Comparison of ENCODE assay signal across 16 cellular contexts in the genomic region with DNA sequence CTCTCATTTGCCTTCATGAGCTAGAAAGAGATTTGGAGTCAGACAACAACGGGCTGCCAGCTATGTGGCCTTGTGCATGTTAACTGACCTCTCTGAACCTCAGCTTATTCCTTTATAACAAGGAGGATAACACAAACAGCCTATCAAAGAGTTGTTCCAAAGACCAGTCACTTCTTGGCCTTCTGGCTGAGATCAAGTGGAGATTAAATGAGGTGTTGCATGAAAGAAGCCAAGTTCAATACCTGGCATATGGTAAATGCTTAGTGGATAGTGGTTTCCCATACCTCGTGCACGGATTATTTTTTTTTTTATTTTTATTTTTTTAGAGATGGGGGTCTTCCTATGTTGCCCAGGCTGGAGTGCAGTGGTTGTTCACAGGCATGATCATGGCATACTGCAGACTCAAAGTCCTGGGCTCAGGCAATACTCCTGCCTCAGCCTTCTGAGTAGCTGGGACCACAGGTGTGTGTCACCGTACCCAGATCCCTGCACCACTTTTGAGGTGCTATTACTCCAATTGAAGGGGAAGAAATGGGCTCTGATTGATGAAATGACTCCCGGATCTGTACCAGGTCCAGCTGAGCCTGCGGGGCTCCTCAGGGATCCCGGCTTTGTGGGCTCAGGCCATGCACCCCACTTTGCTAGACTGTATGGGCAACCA. TPM values are rescaled to one million over a fixed set of nuclear protein-coding genes. Genes with fewer than 3 reads are reported as not detected.
A peak's percentile ranks its signal among the peaks of the same experiment; 100 is the strongest.
DNase-seq lines count a peak whose midpoint lies in the region; ATAC-seq, FAIRE-seq and TF ChIP-seq lines count a peak whose summit lies in the region.
"Had no signal": no experiment of that assay in that cellular context is flagged by ENCODE, and none has a peak within 500 bp of the region (broad histone marks: within the 10 kb centered on the region; RNA-seq: fewer than 3 reads in every experiment).

No MANE protein-coding gene starts in this region.

- no peak overlapping the region for H2BK120ac ChIP-seq in IMR-90 (ENCODE audit: low read depth, low read length)
- no peak overlapping the region for H2BK120ac ChIP-seq in neuronal stem cell (ENCODE audit: low read depth, low read length)

- in situ Hi-C loops in IMR-90 (cut with MboI; ENCODE audit: low sequenced_read_pairs), result loop anchor here (5.0 kb wide), 1 partner anchor 33 kb away; no protein-coding TSS in a partner anchor

- H4K20me1 ChIP-seq in IMR-90 (ENCODE audit: insufficient read depth, low read length), result peaks cover 63% of the 10 kb centered on the region

- H3K56ac ChIP-seq in IMR-90 (ENCODE audit: extremely low read depth, insufficient read depth, low read length), result no peak overlapping the region

- peak overlapping the region; percentile 45 for H3K4me3 Mint-ChIP-seq in CD4-positive, alpha-beta T cell
- no peak overlapping the region for H3K4me3 Mint-ChIP-seq in dendritic cell treated with granulocyte-macrophage colony-stimulating factor and Interleukin-4, amounts not matched to agents 40 ng/mL and 50 ng/mL, for 4 days
- H3K4me3 Mint-ChIP-seq: stimulated activated naive CD8-positive, alpha-beta T cell treated with anti-CD3 and anti-CD28 coated beads, Interleukin-15, Interleukin-2, amounts not matched to agents 100 ng/mL and 50 ng/mL, for 24 hours had no signal

- H3K4me1 ChIP-seq in IMR-90 (ENCODE audit: control insufficient read depth, insufficient read depth, low read length) (peaks cover 16% of the 10 kb centered on the region), neuronal stem cell (ENCODE audit: control insufficient read depth in 2 of 2, insufficient read depth in 1 of 2, low read depth in 1 of 2, low read length in 2 of 2) (peaks cover 8 to 9% of the 10 kb centered on the region in 2 donors), tibial artery (peaks cover 0 to 37% (median 8%) of the 10 kb centered on the region in 4 donors)

- no peak for FAIRE-seq in H54 (lab: Jason Lieb, UNC)

- H2AFZ ChIP-seq in IMR-90 (replicated peaks; ENCODE audit: low read length, poor library complexity) (peak overlapping the region; percentile 12), neuronal stem cell (ENCODE audit: low read length) (no peak overlapping the region)
- H2AFZ ChIP-seq: hepatocyte had no signal

- H3K9me3 Mint-ChIP-seq in CD4-positive, alpha-beta T cell, result no peaks in the 10 kb centered on the region
- H3K9me3 Mint-ChIP-seq in dendritic cell treated with granulocyte-macrophage colony-stimulating factor and Interleukin-4, amounts not matched to agents 40 ng/mL and 50 ng/mL, for 4 days, result no peaks in the 10 kb centered on the region
- H3K9me3 Mint-ChIP-seq: stimulated activated naive CD8-positive, alpha-beta T cell treated with anti-CD3 and anti-CD28 coated beads, Interleukin-15, Interleukin-2, amounts not matched to agents 100 ng/mL and 50 ng/mL, for 24 hours had no signal

- H3K4me3 ChIP-seq in IMR-90 (ENCODE audit: insufficient read depth, low read depth, low read length), result no peak overlapping the region
- no peak overlapping the region for H3K4me3 ChIP-seq in neuronal stem cell (ENCODE audit: low read length in 2 of 2)
- H3K4me3 ChIP-seq in tibial artery, result no peak overlapping the region
- H3K4me3 ChIP-seq: esophagus muscularis mucosa, hepatocyte had no signal

- H3K18ac ChIP-seq in IMR-90 (ENCODE audit: low read depth, low read length) (no peak overlapping the region), neuronal stem cell (ENCODE audit: low read length) (no peak overlapping the region)

- H2AK9ac ChIP-seq in IMR-90 (replicated peaks; ENCODE audit: low read depth, low read length, poor library complexity), result peak overlapping the region; percentile 80

- H3K27me3 ChIP-seq in CD4-positive, alpha-beta T cell (ENCODE audit: control insufficient read depth, insufficient read depth, low read length), result no peaks in the 10 kb centered on the region
- H3K27me3 ChIP-seq in IMR-90 (ENCODE audit: control insufficient read depth, insufficient read depth, low read length) (no peaks in the 10 kb centered on the region), neuronal stem cell (ENCODE audit: control insufficient read depth in 3 of 3, insufficient read depth in 3 of 3, low read depth in 1 of 3, low read length in 3 of 3) (peaks cover 0 to 2% (median 0%) of the 10 kb centered on the region in 3 experiments), tibial artery (no peaks in the 10 kb centered on the region)
- H3K27me3 ChIP-seq: esophagus muscularis mucosa, hepatocyte had no signal

- H2BK12ac ChIP-seq in neuronal stem cell (ENCODE audit: low read length), result no peak overlapping the region

- peak; percentile 33; the same call in 1 of the 2 replicates for TF ChIP-seq POLR2A in IMR-90 (IDR thresholded peaks at IDR 0.05; ENCODE audit: low read depth, low read length)
- TF ChIP-seq POLR2A in H54 (IDR thresholded peaks at IDR 0.05; ENCODE audit: low read depth, low read length), result no peak

- no peak overlapping the region for H3K27ac ChIP-seq in CD4-positive, alpha-beta T cell (ENCODE audit: low read depth, low read length)
- peak overlapping the region; percentile 8; the same call in 1 of the 2 replicates for H3K27ac ChIP-seq in IMR-90 (ENCODE audit: insufficient read depth, low read length)
- H3K27ac ChIP-seq in neuronal stem cell (replicated peaks; ENCODE audit: low read length), result no peak overlapping the region
- no peak overlapping the region for H3K27ac ChIP-seq in tibial artery
- H3K27ac ChIP-seq: C4-2B had no signal

- H3K9ac ChIP-seq in IMR-90 (ENCODE audit: low read depth, low read length) (no peak overlapping the region), neuronal stem cell (ENCODE audit: low read depth, low read length, poor library complexity) (no peak overlapping the region)

- DNase-seq in CD4-positive, alpha-beta T cell, result no peak
- DNase-seq in IMR-90, result peak; percentile 23
- no peak for DNase-seq in neuronal stem cell (ENCODE audit: low spot score)
- no peak for DNase-seq in tibial artery
- no peak for DNase-seq in SK-N-DZ (ENCODE audit: low spot score)
- no peak for DNase-seq in H54 (ENCODE audit: insufficient read length, low spot score)
- DNase-seq: activated naive CD4-positive, alpha-beta T cell; dermis blood vessel endothelial cell; DMS79; left cardiac atrium; NCI-H1694 treated with DMSO at 0.1 percent for 48 hours had no signal

- no TSS peak for BruUV-seq in IMR-90 (replicated peaks; lab: Mats Ljungman, UMichigan)

- ATAC-seq in CD4-positive, alpha-beta T cell (ENCODE audit: poor library complexity), result no peak
- ATAC-seq in IMR-90 (ENCODE audit: low read depth), result peak; percentile 1
- ATAC-seq: left cardiac atrium had no signal

- no peak overlapping the region for H3K14ac ChIP-seq in IMR-90 (replicated peaks; ENCODE audit: low read depth, low read length)
- H3K14ac ChIP-seq in neuronal stem cell (ENCODE audit: low read length), result no peak overlapping the region

- H4K8ac ChIP-seq in IMR-90 (ENCODE audit: low read depth in 2 of 2, low read length in 2 of 2) (peak overlapping the region in 1 of 2 experiments; percentile 44; a peak in 1 of 4 replicates), neuronal stem cell (ENCODE audit: low read depth, low read length) (no peak overlapping the region)

- H3K23ac ChIP-seq in IMR-90 (ENCODE audit: low read depth, low read length) (peak overlapping the region; percentile 10; the same call in 1 of the 2 replicates), neuronal stem cell (ENCODE audit: low read depth, low read length, poor library complexity) (no peak overlapping the region)

- no peak for TF ChIP-seq CTCF in CD4-positive, alpha-beta T cell (IDR thresholded peaks at IDR 0.05)
- TF ChIP-seq CTCF in IMR-90 (conservative IDR thresholded peaks at IDR 0.05; ENCODE audit: low read depth, low read length), result no peak
- no peak for TF ChIP-seq CTCF in tibial artery (IDR thresholded peaks at IDR 0.05)

- H4K91ac ChIP-seq in IMR-90 (ENCODE audit: insufficient read depth, low read depth, low read length) (no peak overlapping the region), neuronal stem cell (ENCODE audit: low read depth, low read length, poor library complexity) (no peak overlapping the region)

- 53% methylated on average over 3 of the region's 7 CpGs; no CpG with 5 or more reads in 1 of the 2 experiments for WGBS in IMR-90 (ENCODE audit: extremely low coverage in 2 of 2, insufficient read length in 1 of 2), 2 experiments
- no CpG with 5 or more reads among the region's 7 CpGs for WGBS in neuronal stem cell (ENCODE audit: extremely low coverage in 2 of 2, insufficient read length in 2 of 2, insufficient replicate concordance in 1 of 2), 2 donors

- intact Hi-C loops in CD4-positive, alpha-beta T cell (cut with DNase I, micrococcal nuclease), result loop anchor here in 1 of 2 experiments (10.0 kb wide), 1 partner anchor 196 kb away; a partner anchor contains a TSS
- intact Hi-C loops in IMR-90 (cut with micrococcal nuclease), result loop anchor here (5.0 kb wide), 1 partner anchor 112 kb away; no protein-coding TSS in a partner anchor
- intact Hi-C loops in dendritic cell treated with granulocyte-macrophage colony-stimulating factor and Interleukin-4, amounts not matched to agents 40 ng/mL and 50 ng/mL, for 4 days (cut with micrococcal nuclease), result loop anchor here (5.0 kb wide), 2 partner anchors 38 to 58 kb away; no protein-coding TSS in a partner anchor
- intact Hi-C loops in tibial artery (cut with DNase I; ENCODE audit: low total_unique reads), result loop anchor here (2.0 to 10.0 kb wide), 3 partner anchors 18 to 74 kb away; no protein-coding TSS in a partner anchor

- no peak overlapping the region for H4K5ac ChIP-seq in IMR-90 (ENCODE audit: low read depth, low read length)

- H3K9me3 ChIP-seq in CD4-positive, alpha-beta T cell (ENCODE audit: control insufficient read depth, low read length), result no peaks in the 10 kb centered on the region
- no peaks in the 10 kb centered on the region for H3K9me3 ChIP-seq in IMR-90 (ENCODE audit: control insufficient read depth, insufficient read depth, low read length)
- no peaks in the 10 kb centered on the region for H3K9me3 ChIP-seq in neuronal stem cell (replicated peaks in 1 of 2; ENCODE audit: control insufficient read depth in 2 of 2, insufficient read depth in 1 of 2, low read depth in 1 of 2, low read length in 2 of 2)
- H3K9me3 ChIP-seq in tibial artery, result no peaks in the 10 kb centered on the region
- H3K9me3 ChIP-seq: esophagus muscularis mucosa had no signal

- TF ChIP-seq RAD21 in IMR-90 (IDR thresholded peaks at IDR 0.05; ENCODE audit: low read length), result no peak

- no peak overlapping the region for H3K4ac ChIP-seq in IMR-90 (ENCODE audit: low read depth, low read length)
- H3K4ac ChIP-seq in neuronal stem cell (ENCODE audit: low read length), result no peak overlapping the region

- H2AK5ac ChIP-seq in IMR-90 (ENCODE audit: low read depth, low read length) (no peak overlapping the region), neuronal stem cell (ENCODE audit: low read depth, low read length) (peak overlapping the region; percentile 88)

- CTCF ChIA-PET in CD4-positive, alpha-beta T cell (lab: Charles Lee), result interaction anchor here (1.0 to 12.8 kb wide), 7 partner anchors 9 to 55 kb away, joined by 3 to 171 read pairs (median 5); a partner anchor contains a TSS
- CTCF ChIA-PET in IMR-90 (lab: Yijun Ruan, JAX), result interaction anchor here (0.6 to 2.0 kb wide), 4 partner anchors 13 to 886 kb away, joined by 3 to 24 read pairs (median 14); no protein-coding TSS in a partner anchor

- H3K79me1 ChIP-seq in IMR-90 (ENCODE audit: low read depth in 1 of 2, low read length in 2 of 2) (peaks cover 8 to 39% of the 10 kb centered on the region in 2 experiments; a peak in 3 of 4 replicates), neuronal stem cell (ENCODE audit: low read depth, low read length) (no peaks in the 10 kb centered on the region)

- H2BK5ac ChIP-seq in IMR-90 (ENCODE audit: low read depth, low read length, poor library complexity, severe bottlenecking), result peak overlapping the region; percentile 3
- H2BK5ac ChIP-seq in neuronal stem cell (ENCODE audit: low read length), result no peak overlapping the region

- peaks cover 28% of the 10 kb centered on the region for H3K4me1 Mint-ChIP-seq in CD4-positive, alpha-beta T cell (ENCODE audit: low read depth)
- H3K4me1 Mint-ChIP-seq in dendritic cell treated with granulocyte-macrophage colony-stimulating factor and Interleukin-4, amounts not matched to agents 40 ng/mL and 50 ng/mL, for 4 days (ENCODE audit: low read depth), result peaks cover 33% of the 10 kb centered on the region

- peaks cover 28% of the 10 kb centered on the region for H3K36me3 ChIP-seq in IMR-90 (ENCODE audit: control insufficient read depth, insufficient read depth, low read length)
- H3K36me3 ChIP-seq in neuronal stem cell (replicated peaks in 1 of 2; ENCODE audit: control insufficient read depth in 2 of 2, insufficient read depth in 2 of 2, low read length in 2 of 2), result no peaks in the 10 kb centered on the region
- peaks cover 0 to 23% (median 17%) of the 10 kb centered on the region in 3 donors for H3K36me3 ChIP-seq in tibial artery

- peak overlapping the region; percentile 79 for H3K27ac Mint-ChIP-seq in CD4-positive, alpha-beta T cell
- H3K27ac Mint-ChIP-seq in dendritic cell treated with granulocyte-macrophage colony-stimulating factor and Interleukin-4, amounts not matched to agents 40 ng/mL and 50 ng/mL, for 4 days, result peak overlapping the region; percentile 16
- H3K27ac Mint-ChIP-seq: stimulated activated naive CD8-positive, alpha-beta T cell treated with anti-CD3 and anti-CD28 coated beads, Interleukin-15, Interleukin-2, amounts not matched to agents 100 ng/mL and 50 ng/mL, for 24 hours had no signal

- H2BK15ac ChIP-seq in IMR-90 (ENCODE audit: low read depth, low read length) (no peak overlapping the region), neuronal stem cell (ENCODE audit: low read length) (peak overlapping the region; percentile 81)

- no peak overlapping the region for H2BK20ac ChIP-seq in IMR-90 (ENCODE audit: low read depth, low read length)

- POLR2A ChIA-PET in CD4-positive, alpha-beta T cell (lab: Charles Lee), result interaction anchor here (1.0 to 3.7 kb wide), 10 partner anchors 8 to 72 kb away, joined by 3 to 25 read pairs (median 8); a partner anchor contains a TSS
- POLR2A ChIA-PET in IMR-90 (lab: Charles Lee; ENCODE audit: unreplicated experiment), result interaction anchor here (1.0 to 2.1 kb wide), 4 partner anchors 22 to 125 kb away, joined by 4 to 15 read pairs (median 8); a partner anchor contains a TSS

- no peaks in the 10 kb centered on the region for H3K9me1 ChIP-seq in IMR-90 (ENCODE audit: insufficient read depth, low read length)

- peaks cover 9% of the 10 kb centered on the region for H3K36me3 Mint-ChIP-seq in CD4-positive, alpha-beta T cell (ENCODE audit: low read depth)
- H3K36me3 Mint-ChIP-seq in dendritic cell treated with granulocyte-macrophage colony-stimulating factor and Interleukin-4, amounts not matched to agents 40 ng/mL and 50 ng/mL, for 4 days (ENCODE audit: low read depth), result peaks cover 49% of the 10 kb centered on the region

- no peaks in the 10 kb centered on the region for H3K27me3 Mint-ChIP-seq in CD4-positive, alpha-beta T cell
- H3K27me3 Mint-ChIP-seq in dendritic cell treated with granulocyte-macrophage colony-stimulating factor and Interleukin-4, amounts not matched to agents 40 ng/mL and 50 ng/mL, for 4 days, result no peaks in the 10 kb centered on the region
- H3K27me3 Mint-ChIP-seq: stimulated activated naive CD8-positive, alpha-beta T cell treated with anti-CD3 and anti-CD28 coated beads, Interleukin-15, Interleukin-2, amounts not matched to agents 100 ng/mL and 50 ng/mL, for 24 hours had no signal

- dilution Hi-C loops in IMR-90 (cut with HindIII; ENCODE audit: low sequenced_read_pairs, unreplicated experiment), result no loop called here

- H3K4me2 ChIP-seq in IMR-90 (ENCODE audit: low read depth, low read length), result no peak overlapping the region
- H3K4me2 ChIP-seq in neuronal stem cell (ENCODE audit: insufficient read depth, low read length, poor library complexity, severe bottlenecking), result no peak overlapping the region
- H3K4me2 ChIP-seq: hepatocyte had no signal

RNA-seq across cellular contexts. Expression of a gene that starts 4.9 kb away (rescaled TPM):
- 10 to 100 TPM; 85.1 to 93.7 TPM for total RNA-seq in CD4-positive, alpha-beta T cell
- total RNA-seq in IMR-90 (2012; rRNA removed), result 9,081 and 15,383 TPM in 2 replicates
- 11,896 and 18,749 TPM in 2 replicates for polyA plus RNA-seq in IMR-90 (2012; rRNA removed)
- 53,551 and 65,152 TPM in 2 replicates for polyA plus RNA-seq in IMR-90 (2012; cell fraction: cytosol; rRNA removed)
- polyA plus RNA-seq in IMR-90 (2012; cell fraction: nucleus; rRNA removed; ENCODE audit: low replicate concordance), result 5,542 and 13,774 TPM in 2 replicates
- 41.9 TPM for polyA plus RNA-seq in neuronal stem cell (2013, experiment 1 of 2)
- polyA plus RNA-seq in neuronal stem cell (2013, experiment 2 of 2), result 44.2 TPM
- 267 and 474 TPM in 2 replicates for polyA plus RNA-seq in SK-N-DZ (2014; cell fraction: cytosol; rRNA removed)
- polyA plus RNA-seq in SK-N-DZ (2014; cell fraction: nucleus; rRNA removed), result 133 and 199 TPM in 2 replicates

RNA-seq across cellular contexts. Expression of a gene that starts 5.8 kb away (rescaled TPM):
- total RNA-seq in CD4-positive, alpha-beta T cell, result 10 to 100 TPM; 24.3 to 26.2 TPM
- 16.0 and 29.7 TPM in 2 replicates for total RNA-seq in IMR-90 (2012; rRNA removed)
- polyA plus RNA-seq in IMR-90 (2012; rRNA removed), result 25.6 and 25.7 TPM in 2 replicates
- polyA plus RNA-seq in IMR-90 (2012; cell fraction: cytosol; rRNA removed), result 23.2 and 28.5 TPM in 2 replicates
- 44.8 and 73.3 TPM in 2 replicates for polyA plus RNA-seq in IMR-90 (2012; cell fraction: nucleus; rRNA removed; ENCODE audit: low replicate concordance)
- 22.6 TPM for polyA plus RNA-seq in neuronal stem cell (2013, experiment 1 of 2)
- polyA plus RNA-seq in neuronal stem cell (2013, experiment 2 of 2), result 19.5 TPM
- polyA plus RNA-seq in SK-N-DZ (2014; cell fraction: cytosol; rRNA removed), result 66.1 and 69.1 TPM in 2 replicates
- 81.1 and 85.1 TPM in 2 replicates for polyA plus RNA-seq in SK-N-DZ (2014; cell fraction: nucleus; rRNA removed)

RNA-seq across cellular contexts. Expression of a gene that starts 16.5 kb away (rescaled TPM):
- total RNA-seq in CD4-positive, alpha-beta T cell, result 10 to 100 TPM in 1 of 2 experiments, 1 to 10 TPM in 1; 9.0 to 10.1 TPM
- 46.4 and 47.5 TPM in 2 replicates for total RNA-seq in IMR-90 (2012; rRNA removed)
- 65.5 and 69.8 TPM in 2 replicates for polyA plus RNA-seq in IMR-90 (2012; rRNA removed)
- 66.8 and 79.6 TPM in 2 replicates for polyA plus RNA-seq in IMR-90 (2012; cell fraction: cytosol; rRNA removed)
- polyA plus RNA-seq in IMR-90 (2012; cell fraction: nucleus; rRNA removed; ENCODE audit: low replicate concordance), result 42.7 and 68.1 TPM in 2 replicates
- polyA plus RNA-seq in neuronal stem cell (2013, experiment 1 of 2), result 17.8 TPM
- polyA plus RNA-seq in neuronal stem cell (2013, experiment 2 of 2), result 17.3 TPM
- 29.9 and 30.5 TPM in 2 replicates for polyA plus RNA-seq in SK-N-DZ (2014; cell fraction: cytosol; rRNA removed)
- 38.1 and 57.4 TPM in 2 replicates for polyA plus RNA-seq in SK-N-DZ (2014; cell fraction: nucleus; rRNA removed)

RNA-seq across cellular contexts. Expression of a gene that starts 21.8 kb away (rescaled TPM):
- 1 to 10 TPM; 1.5 TPM for total RNA-seq in CD4-positive, alpha-beta T cell
- total RNA-seq in IMR-90 (2012; rRNA removed), result 5.4 and 5.6 TPM in 2 replicates
- 24.1 and 26.5 TPM in 2 replicates for polyA plus RNA-seq in IMR-90 (2012; rRNA removed)
- 17.9 and 18.9 TPM in 2 replicates for polyA plus RNA-seq in IMR-90 (2012; cell fraction: cytosol; rRNA removed)
- polyA plus RNA-seq in IMR-90 (2012; cell fraction: nucleus; rRNA removed; ENCODE audit: low replicate concordance), result 4.8 and 10.9 TPM in 2 replicates
- polyA plus RNA-seq in neuronal stem cell (2013, experiment 1 of 2), result 46.4 TPM
- 44.0 TPM for polyA plus RNA-seq in neuronal stem cell (2013, experiment 2 of 2)
- 118 and 143 TPM in 2 replicates for polyA plus RNA-seq in SK-N-DZ (2014; cell fraction: cytosol; rRNA removed)
- 74.2 and 93.5 TPM in 2 replicates for polyA plus RNA-seq in SK-N-DZ (2014; cell fraction: nucleus; rRNA removed)

RNA-seq across cellular contexts. Expression of a gene that starts 40.9 kb away (rescaled TPM):
- total RNA-seq in CD4-positive, alpha-beta T cell, result 10 to 100 TPM; 46.9 to 49.0 TPM
- 8.8 and 10.8 TPM in 2 replicates for total RNA-seq in IMR-90 (2012; rRNA removed)
- 30.0 and 33.3 TPM in 2 replicates for polyA plus RNA-seq in IMR-90 (2012; rRNA removed)
- polyA plus RNA-seq in IMR-90 (2012; cell fraction: cytosol; rRNA removed), result 11.6 and 27.3 TPM in 2 replicates
- 67.7 and 113 TPM in 2 replicates for polyA plus RNA-seq in IMR-90 (2012; cell fraction: nucleus; rRNA removed; ENCODE audit: low replicate concordance)
- 14.6 TPM for polyA plus RNA-seq in neuronal stem cell (2013, experiment 1 of 2)
- polyA plus RNA-seq in neuronal stem cell (2013, experiment 2 of 2), result 14.3 TPM
- polyA plus RNA-seq in SK-N-DZ (2014; cell fraction: cytosol; rRNA removed), result 16.5 and 22.0 TPM in 2 replicates
- polyA plus RNA-seq in SK-N-DZ (2014; cell fraction: nucleus; rRNA removed), result 17.6 and 25.1 TPM in 2 replicates

Comparison
In these comparisons a context has a peak if more than half of its experiments do, and no peak if none do; other contexts are left out.
1. RNA of a gene that starts 4.9 kb away (total RNA-seq): 9,081 to 15,383 TPM in IMR-90; 85.1 to 93.7 TPM in CD4-positive, alpha-beta T cell; every median in the first group is over 10 times any median in the second.